Comparison of ENCODE assay signal across 8 cellular contexts in genomic region chr7:152462995-152463713, GRCh38. TPM values are rescaled to one million over a fixed set of nuclear protein-coding genes. Genes with fewer than 3 reads are reported as not detected.
DNase-seq lines count a peak whose midpoint lies in the region; ATAC-seq and TF ChIP-seq lines count a peak whose summit lies in the region.

No MANE protein-coding gene starts in this region.

- no peaks in the 10 kb centered on the region for H3K36me3 ChIP-seq in osteoblast (ENCODE audit: insufficient read depth, low read length)

- H3K27me3 Mint-ChIP-seq in WTC11 (ENCODE audit: low read depth) = peaks cover 7% of the 10 kb centered on the region; the same call in 1 of the 2 replicates

- H2AFZ ChIP-seq in osteoblast (ENCODE audit: low read length) = peak overlapping the region; percentile 88

- H3K36me3 Mint-ChIP-seq in WTC11 = no peaks in the 10 kb centered on the region

- peak overlapping the region; percentile 95 for H3K4me2 ChIP-seq in osteoblast (ENCODE audit: insufficient read depth, low read length)

- H3K9me3 ChIP-seq in osteoblast (ENCODE audit: low read depth, low read length) = no peaks in the 10 kb centered on the region

- H3K79me2 ChIP-seq in osteoblast (ENCODE audit: insufficient read depth, low read length) = no peaks in the 10 kb centered on the region

- H3K4me1 Mint-ChIP-seq in WTC11 = peaks cover 27% of the 10 kb centered on the region

- peak; percentile 66 for DNase-seq in SIG-M5 treated with dmso at 0.1 percent for 504 hours (lab: John Stamatoyannopoulos, UW; ENCODE audit: unreplicated experiment)
- DNase-seq in SIG-M5 (lab: John Stamatoyannopoulos, UW) = no peak
- DNase-seq in Jurkat, Clone E6-1 (ENCODE audit: low read depth, low spot score) = no peak
- DNase-seq in WTC11 (ENCODE audit: low spot score) = no peak
- peak in 1 of 2 donors; percentile 10 for DNase-seq in foreskin keratinocyte
- peak; percentile 90 for DNase-seq in osteoblast (ENCODE audit: insufficient read length, low spot score, missing footprints)
- no peak for DNase-seq in activated effector memory CD4-positive, alpha-beta T cell treated with Interleukin-2 at 50 U/mL for 16 hours

- POLR2A ChIA-PET in WTC11 (lab: Charles Lee) = interaction anchor here (0.7 to 1.6 kb wide), 2 partner anchors 11 to 81 kb away, joined by 3 to 15 read pairs; no protein-coding TSS in a partner anchor

- H3K27ac Mint-ChIP-seq in WTC11 = peak overlapping the region; percentile 97

- H3K4me3 Mint-ChIP-seq in WTC11 = peak overlapping the region; percentile 93

- TF ChIP-seq CTCF in WTC11 (IDR thresholded peaks at IDR 0.05) (no peak), foreskin keratinocyte (conservative IDR thresholded peaks at IDR 0.05) (no peak), osteoblast (IDR thresholded peaks at IDR 0.05; ENCODE audit: extremely low read depth, low read depth, low read length) (no peak)

- H3K27me3 ChIP-seq in foreskin keratinocyte = no peaks in the 10 kb centered on the region
- H3K27me3 ChIP-seq in osteoblast (ENCODE audit: insufficient read depth, low read length) = no peaks in the 10 kb centered on the region

- H3K4me1 ChIP-seq in foreskin keratinocyte = no peaks in the 10 kb centered on the region
- H3K4me1 ChIP-seq in osteoblast (ENCODE audit: insufficient read depth, low read length) = peaks cover 11% of the 10 kb centered on the region

- H3K27ac ChIP-seq in foreskin keratinocyte (no peak overlapping the region), osteoblast (ENCODE audit: low read depth, low read length) (peak overlapping the region; percentile 60)

- CTCF ChIA-PET in WTC11 (lab: Charles Lee) = no interaction called here

- peak; percentile 21 for ATAC-seq in GM21723 (IDR thresholded peaks at IDR 0.05; ENCODE audit: unreplicated experiment)
- peak; percentile 36 for ATAC-seq in WTC11
- peak; percentile 38 for ATAC-seq in foreskin keratinocyte

- peaks cover under 1% of the 10 kb centered on the region; the same call in 1 of the 2 replicates for H3K9me3 Mint-ChIP-seq in WTC11

- H4K20me1 ChIP-seq in osteoblast (ENCODE audit: insufficient read depth, low read length) = no peaks in the 10 kb centered on the region

- peak overlapping the region; percentile 74 for H3K4me3 ChIP-seq in Jurkat, Clone E6-1 (ENCODE audit: low read length)
- peak overlapping the region; percentile 87 for H3K4me3 ChIP-seq in osteoblast (ENCODE audit: insufficient read depth, low read length)

TF ChIP-seq in WTC11, 78 proteins besides CTCF, POLR2A, EP300 and RAD21:
- peak; percentile 89 for TF ChIP-seq PRDM15 (CRISPR knock-in tag; IDR thresholded peaks at IDR 0.05)
- TF ChIP-seq IRF1 (CRISPR knock-in tag; IDR thresholded peaks at IDR 0.05) = no peak

RNA-seq across cellular contexts. Expression of gene KMT2C, which starts 27.4 kb away (rescaled TPM):
- polyA plus RNA-seq in Jurkat, Clone E6-1 (2012; ENCODE audit: insufficient read depth, insufficient read length) = 20.3 TPM
- total RNA-seq in WTC11 (2021) = 38.9 to 45.4 TPM (median 40.8 TPM) in 3 replicates
- 19.7 and 20.4 TPM in 2 replicates for total RNA-seq in foreskin keratinocyte
- polyA plus RNA-seq in foreskin keratinocyte = 1.1 and 1.4 TPM in 2 replicates
- 36.2 and 43.0 TPM in 2 replicates for total RNA-seq in osteoblast

Comparison
In these comparisons a context has a peak if more than half of its experiments do, and no peak if none do; other contexts are left out.
1. DNase-seq: peak in SIG-M5 treated with dmso at 0.1 percent for 504 hours (single experiment) and osteoblast (single experiment); none in SIG-M5 (single experiment), Jurkat, Clone E6-1 (single experiment), WTC11 (single experiment) and activated effector memory CD4-positive, alpha-beta T cell treated with Interleukin-2 at 50 U/mL for 16 hours (single experiment).
2. Peak in every context shown above with its lines, with median percentiles within 50 percentile points of each other: ATAC-seq.